In genomic region chr13:76991796-76992547, GRCh38 we compare ENCODE assay signal across 8 cellular contexts. TPM values are rescaled to one million over a fixed set of nuclear protein-coding genes. Genes with fewer than 3 reads are reported as not detected.
DNase-seq lines count a peak whose midpoint lies in the region; ATAC-seq and TF ChIP-seq lines count a peak whose summit lies in the region.

CLN5 (plus strand) TSS chr13:76992081; CDS start chr13:76992099, 18 bp downstream.

- peaks cover 12% of the 10 kb centered on the region for H3K36me3 ChIP-seq in DOHH2 (ENCODE audit: control insufficient read depth, low read length)
- no peaks in the 10 kb centered on the region for H3K36me3 ChIP-seq in KMS-11 (ENCODE audit: insufficient read depth)

- peaks cover 0 to 4% (median under 1%) of the 10 kb centered on the region in 3 donors for H3K27me3 Mint-ChIP-seq in naive B cell

- H3K4me1 ChIP-seq in DOHH2 (ENCODE audit: control insufficient read depth, low read length) (peaks cover 23% of the 10 kb centered on the region), KMS-11 (ENCODE audit: low read depth, poor library complexity, severe bottlenecking) (peaks cover 13% of the 10 kb centered on the region)

- peak within 1 kb of the TSS; percentile 97 to 100 (median 99) for H3K27ac Mint-ChIP-seq in naive B cell
- H3K27ac Mint-ChIP-seq in stimulated activated effector memory CD8-positive, alpha-beta T cell treated with anti-CD3 and anti-CD28 coated beads, Interleukin-12 subunit alpha, Interleukin-12 subunit beta, amount 100 ng/mL, for 72 hours, result peak within 1 kb of the TSS; percentile 99

- H3K79me2 ChIP-seq in DOHH2 (ENCODE audit: control insufficient read depth, low read length) (peaks cover 20% of the 10 kb centered on the region), KMS-11 (ENCODE audit: insufficient read depth, low read depth) (no peaks in the 10 kb centered on the region)

- peak within 1 kb of the TSS; percentile 38 for H3K27ac ChIP-seq in DOHH2 (ENCODE audit: low read depth, low read length)
- H3K27ac ChIP-seq in KMS-11, result peak within 1 kb of the TSS; percentile 70

- peak within 1 kb of the TSS; percentile 89 to 99 (median 97) for H3K4me3 Mint-ChIP-seq in naive B cell
- H3K4me3 Mint-ChIP-seq in stimulated activated effector memory CD8-positive, alpha-beta T cell treated with anti-CD3 and anti-CD28 coated beads, Interleukin-12 subunit alpha, Interleukin-12 subunit beta, amount 100 ng/mL, for 72 hours, result peak within 1 kb of the TSS; percentile 91

- TF ChIP-seq CTCF in DOHH2 (IDR thresholded peaks at IDR 0.05; ENCODE audit: low read depth, low read length, poor library complexity, severe bottlenecking) (no peak), KMS-11 (conservative IDR thresholded peaks at IDR 0.05; ENCODE audit: low read depth, low read length) (no peak)

- ATAC-seq in GM21786 (IDR thresholded peaks at IDR 0.05; ENCODE audit: unreplicated experiment) (peak; percentile 95), naive B cell (ENCODE audit: low read depth in 2 of 2) (peak; percentile 90 to 91)
- ATAC-seq in stimulated activated effector memory CD8-positive, alpha-beta T cell treated with anti-CD3 and anti-CD28 coated beads, Interleukin-12 subunit alpha, Interleukin-12 subunit beta, amount 100 ng/mL, for 72 hours, result peak; percentile 92

- peak within 1 kb of the TSS; percentile 84 for H2AFZ ChIP-seq in KMS-11 (ENCODE audit: low read depth)

- no peaks in the 10 kb centered on the region for H3K27me3 ChIP-seq in DOHH2 (ENCODE audit: control insufficient read depth, low read length)
- H3K27me3 ChIP-seq in KMS-11 (ENCODE audit: insufficient read depth, low read depth), result no peaks in the 10 kb centered on the region

- H3K9me3 Mint-ChIP-seq in naive B cell, result no peaks in the 10 kb centered on the region
- H3K9me3 Mint-ChIP-seq in stimulated activated effector memory CD8-positive, alpha-beta T cell treated with anti-CD3 and anti-CD28 coated beads, Interleukin-12 subunit alpha, Interleukin-12 subunit beta, amount 100 ng/mL, for 72 hours, result no peaks in the 10 kb centered on the region

- peaks cover 0 to 8% of the 10 kb centered on the region in 2 donors for H3K36me3 Mint-ChIP-seq in naive B cell
- peaks cover 34% of the 10 kb centered on the region for H3K36me3 Mint-ChIP-seq in stimulated activated effector memory CD8-positive, alpha-beta T cell treated with anti-CD3 and anti-CD28 coated beads, Interleukin-12 subunit alpha, Interleukin-12 subunit beta, amount 100 ng/mL, for 72 hours

- H3K4me2 ChIP-seq in DOHH2 (ENCODE audit: low read length) (peak within 1 kb of the TSS; percentile 91), KMS-11 (peak within 1 kb of the TSS; percentile 66; the same call in 1 of the 2 replicates)

- no peaks in the 10 kb centered on the region for H3K9me3 ChIP-seq in DOHH2 (ENCODE audit: control insufficient read depth, insufficient read depth, low read length)

- H3K4me3 ChIP-seq in DOHH2 (ENCODE audit: low read length) (peak within 1 kb of the TSS; percentile 84), KMS-11 (IDR thresholded peaks at IDR 0.05; ENCODE audit: insufficient read depth, low read depth, low read length) (no peak within 1 kb of the TSS)

- no peaks in the 10 kb centered on the region for H4K20me1 ChIP-seq in DOHH2 (ENCODE audit: control insufficient read depth, insufficient read depth, low read depth, low read length)
- no peaks in the 10 kb centered on the region for H4K20me1 ChIP-seq in KMS-11 (ENCODE audit: insufficient read depth)

- peak; percentile 94 for DNase-seq in RPMI8226
- DNase-seq in activated T-helper 1 cell treated with anti-CD3 and anti-CD28 coated beads, Interleukin-2, amount 50 U/mL, for 16 hours (ENCODE audit: low read depth in 1 of 2, low spot score in 1 of 2), result peak; percentile 87 to 92
- DNase-seq in fibroblast of gingiva (ENCODE audit: low read depth), result peak; percentile 96
- DNase-seq in naive B cell, result peak; percentile 97
- peak; percentile 83 to 94 for DNase-seq in stimulated activated effector memory CD8-positive, alpha-beta T cell treated with anti-CD3 and anti-CD28 coated beads, Interleukin-12 subunit alpha, Interleukin-12 subunit beta, amount 100 ng/mL, for 72 hours (ENCODE audit: low spot score in 2 of 2)

- H3K9ac ChIP-seq in KMS-11, result peak within 1 kb of the TSS; percentile 72; the same call in 1 of the 2 replicates

- peaks cover 30 to 35% (median 31%) of the 10 kb centered on the region in 3 donors for H3K4me1 Mint-ChIP-seq in naive B cell
- peaks cover 42% of the 10 kb centered on the region for H3K4me1 Mint-ChIP-seq in stimulated activated effector memory CD8-positive, alpha-beta T cell treated with anti-CD3 and anti-CD28 coated beads, Interleukin-12 subunit alpha, Interleukin-12 subunit beta, amount 100 ng/mL, for 72 hours

- no peaks in the 10 kb centered on the region for H3F3A ChIP-seq in DOHH2 (ENCODE audit: control insufficient read depth, insufficient read depth)

- H3K9me2 ChIP-seq in DOHH2 (replicated peaks; ENCODE audit: control insufficient read depth, low read length), result no peaks in the 10 kb centered on the region

RNA-seq across cellular contexts. Expression of gene CLN5, which starts in this region (rescaled TPM):
- polyA plus RNA-seq in naive B cell (ENCODE audit: low read depth in 6 of 6), result 10 to 100 TPM; 20.2 to 30.9 (median 25.4) TPM
